ENCODE assay signal across 30 cellular contexts in the genomic region with DNA sequence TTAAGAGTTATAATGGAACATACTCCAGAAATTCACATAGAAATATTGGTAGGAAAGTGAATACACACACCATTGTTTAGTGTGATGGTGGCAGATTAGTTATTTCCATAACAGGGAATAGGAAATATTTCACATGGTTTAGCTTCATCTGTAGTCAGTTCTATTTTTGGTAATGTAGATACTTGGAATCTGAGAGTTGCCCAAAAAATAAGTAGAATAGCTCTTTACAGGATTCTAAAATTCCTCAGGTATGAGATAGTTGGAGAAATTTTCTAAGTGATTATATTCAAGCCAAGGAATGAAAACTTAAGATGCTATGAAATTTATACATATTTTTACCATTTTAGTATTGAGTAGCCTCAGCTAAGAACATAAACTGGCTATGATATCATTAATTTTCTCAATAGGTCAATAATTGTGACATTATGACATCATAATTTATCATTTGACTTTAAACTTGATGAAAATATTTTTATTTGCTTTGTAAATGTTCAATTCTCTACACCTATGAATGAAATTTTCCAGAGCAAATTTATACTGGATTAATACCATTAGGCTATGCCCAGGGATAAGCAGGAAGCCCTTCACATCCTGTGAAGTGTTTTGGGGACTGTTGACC. TPM values are rescaled to one million over a fixed set of nuclear protein-coding genes. Genes with fewer than 3 reads are reported as not detected.
A peak's percentile ranks its signal among the peaks of the same experiment; 100 is the strongest.
DNase-seq lines count a peak whose midpoint lies in the region; ATAC-seq and TF ChIP-seq lines count a peak whose summit lies in the region.
"Had no signal": no experiment of that assay in that cellular context is flagged by ENCODE, and none has a peak within 500 bp of the region (broad histone marks: within the 10 kb centered on the region; RNA-seq: fewer than 3 reads in every experiment).

No MANE protein-coding gene starts in this region.

- ATAC-seq in T-helper 17 cell: no peak
- ATAC-seq: foreskin keratinocyte; heart right ventricle; mucosa of descending colon; natural killer cell; stimulated activated naive B cell treated with anti-CD40 and anti-IgM and Interleukin-4, amounts not matched to agents 10 μg/mL and 1 μg/mL and 100 μg/mL, for 72 hours had no signal

- H3K36me3 Mint-ChIP-seq in neural progenitor cell (no peaks in the 10 kb centered on the region), T-helper 17 cell (ENCODE audit: low read depth) (peaks cover 5% of the 10 kb centered on the region)

- no peak overlapping the region for H3K4me2 ChIP-seq in neural progenitor cell

- H3K4me1 ChIP-seq in adipocyte (ENCODE audit: control insufficient read depth, insufficient read depth, low read length) (peaks cover 40% of the 10 kb centered on the region), esophagus muscularis mucosa (peaks cover 50 to 89% (median 72%) of the 10 kb centered on the region in 4 donors), neural progenitor cell (no peaks in the 10 kb centered on the region)
- H3K4me1 ChIP-seq: HAP-1, Peyer's patch had no signal

- no peak overlapping the region for H3K4me3 Mint-ChIP-seq in neural progenitor cell
- no peak overlapping the region for H3K4me3 Mint-ChIP-seq in T-helper 17 cell
- H3K4me3 Mint-ChIP-seq: activated CD4-positive, alpha-beta memory T cell treated with anti-CD3 and anti-CD28 coated beads, Interleukin-2, amount 10 ng/mL, durations not matched to agents 7 days and 5 days; activated naive CD4-positive, alpha-beta T cell treated with anti-CD3 and anti-CD28 coated beads for 36 hours; activated T-helper 1 cell treated with anti-CD3 and anti-CD28 coated beads, Interleukin-12 subunit alpha, Interleukin-12 subunit beta, Interleukin-2, Interleukin-4 antibody, amounts not matched to agents 30 ng/mL and 10 ng/mL and 1 ng/mL, durations not matched to agents 14 hours and 24 hours and 36 hours; CD4-positive, CD25-positive, alpha-beta regulatory T cell; dendritic cell treated with granulocyte-macrophage colony-stimulating factor and Interleukin-4, amounts not matched to agents 40 ng/mL and 50 ng/mL, for 4 days; natural killer cell; stimulated activated naive B cell treated with anti-CD40 and anti-IgM and Interleukin-4, amounts not matched to agents 10 μg/mL and 1 μg/mL and 100 μg/mL, for 72 hours had no signal

- no peaks in the 10 kb centered on the region for H3F3A ChIP-seq in neural progenitor cell (ENCODE audit: low read depth)

- TF ChIP-seq POLR2A in esophagus muscularis mucosa (IDR thresholded peaks at IDR 0.05; ENCODE audit: low read depth): no peak

- peak; percentile 60 for DNase-seq in EH (ENCODE audit: low read depth)
- DNase-seq in adipocyte (ENCODE audit: low read depth): peak; percentile 46
- DNase-seq in esophagus muscularis mucosa (ENCODE audit: extremely low spot score): no peak
- DNase-seq in retinal pigment epithelial cell (ENCODE audit: low read depth): peak; percentile 18
- DNase-seq in neural progenitor cell (ENCODE audit: low spot score): no peak
- no peak for DNase-seq in T-helper 17 cell
- no peak for DNase-seq in UCSD-AML1 (lab: John Stamatoyannopoulos, UW; ENCODE audit: unreplicated experiment)
- DNase-seq in NCI-H526 (lab: John Stamatoyannopoulos, UW): no peak
- DNase-seq: activated CD4-positive, alpha-beta memory T cell treated with anti-CD3 and anti-CD28 coated beads, Interleukin-2, amount 10 ng/mL, durations not matched to agents 7 days and 5 days; activated CD8-positive, alpha-beta memory T cell treated with anti-CD3 and anti-CD28 coated beads, Interleukin-2, amount 50 U/mL, for 4 hours; activated naive CD4-positive, alpha-beta T cell treated with anti-CD3 and anti-CD28 coated beads for 36 hours; AML-193; CD4-positive, CD25-positive, alpha-beta regulatory T cell; DMS79 treated with DMSO at 0.1 percent for 48 hours; erythroblast; foreskin keratinocyte; heart right ventricle; mucosa of descending colon; natural killer cell; NCI-H146; NCI-H774; occipital lobe; Peyer's patch; SHP77; stimulated activated naive B cell treated with anti-CD40 and anti-IgM and Interleukin-4, amounts not matched to agents 10 μg/mL and 1 μg/mL and 100 μg/mL, for 72 hours; substantia nigra had no signal

- TF ChIP-seq EP300 in esophagus muscularis mucosa (IDR thresholded peaks at IDR 0.05): no peak

- peaks cover 52% of the 10 kb centered on the region for H3K36me3 ChIP-seq in adipocyte (ENCODE audit: control insufficient read depth, insufficient read depth, low read length, severe bottlenecking)
- H3K36me3 ChIP-seq in esophagus muscularis mucosa: peaks cover 0 to 8% (median 0%) of the 10 kb centered on the region in 4 donors
- H3K36me3 ChIP-seq in neural progenitor cell: no peaks in the 10 kb centered on the region

- H3K27ac Mint-ChIP-seq in neural progenitor cell: no peak overlapping the region
- H3K27ac Mint-ChIP-seq in T-helper 17 cell: no peak overlapping the region
- H3K27ac Mint-ChIP-seq: activated CD4-positive, alpha-beta memory T cell treated with anti-CD3 and anti-CD28 coated beads, Interleukin-2, amount 10 ng/mL, durations not matched to agents 7 days and 5 days; activated naive CD4-positive, alpha-beta T cell treated with anti-CD3 and anti-CD28 coated beads for 36 hours; activated T-helper 1 cell treated with anti-CD3 and anti-CD28 coated beads, Interleukin-12 subunit alpha, Interleukin-12 subunit beta, Interleukin-2, Interleukin-4 antibody, amounts not matched to agents 30 ng/mL and 10 ng/mL and 1 ng/mL, durations not matched to agents 14 hours and 24 hours and 36 hours; CD4-positive, CD25-positive, alpha-beta regulatory T cell; dendritic cell treated with granulocyte-macrophage colony-stimulating factor and Interleukin-4, amounts not matched to agents 40 ng/mL and 50 ng/mL, for 4 days; natural killer cell; stimulated activated naive B cell treated with anti-CD40 and anti-IgM and Interleukin-4, amounts not matched to agents 10 μg/mL and 1 μg/mL and 100 μg/mL, for 72 hours had no signal

- no peaks in the 10 kb centered on the region for H3K9me3 ChIP-seq in adipocyte (ENCODE audit: control insufficient read depth, low read length)
- H3K9me3 ChIP-seq in esophagus muscularis mucosa: no peaks in the 10 kb centered on the region
- no peaks in the 10 kb centered on the region for H3K9me3 ChIP-seq in neural progenitor cell (ENCODE audit: low read depth)
- H3K9me3 ChIP-seq in T-helper 17 cell (ENCODE audit: control insufficient read depth, low read length, poor library complexity, severe bottlenecking): no peaks in the 10 kb centered on the region
- H3K9me3 ChIP-seq: HAP-1, heart right ventricle, mucosa of descending colon, Peyer's patch had no signal

- H3K4me1 Mint-ChIP-seq in neural progenitor cell (peaks cover 3% of the 10 kb centered on the region), T-helper 17 cell (no peaks in the 10 kb centered on the region)
- H3K4me1 Mint-ChIP-seq: stimulated activated naive B cell treated with anti-CD40 and anti-IgM and Interleukin-4, amounts not matched to agents 10 μg/mL and 1 μg/mL and 100 μg/mL, for 72 hours had no signal

- no peaks in the 10 kb centered on the region for H3K9me3 Mint-ChIP-seq in neural progenitor cell
- H3K9me3 Mint-ChIP-seq: activated CD4-positive, alpha-beta memory T cell treated with anti-CD3 and anti-CD28 coated beads, Interleukin-2, amount 10 ng/mL, durations not matched to agents 7 days and 5 days; activated naive CD4-positive, alpha-beta T cell treated with anti-CD3 and anti-CD28 coated beads for 36 hours; activated T-helper 1 cell treated with anti-CD3 and anti-CD28 coated beads, Interleukin-12 subunit alpha, Interleukin-12 subunit beta, Interleukin-2, Interleukin-4 antibody, amounts not matched to agents 30 ng/mL and 10 ng/mL and 1 ng/mL, durations not matched to agents 14 hours and 24 hours and 36 hours; CD4-positive, CD25-positive, alpha-beta regulatory T cell; dendritic cell treated with granulocyte-macrophage colony-stimulating factor and Interleukin-4, amounts not matched to agents 40 ng/mL and 50 ng/mL, for 4 days; natural killer cell; stimulated activated naive B cell treated with anti-CD40 and anti-IgM and Interleukin-4, amounts not matched to agents 10 μg/mL and 1 μg/mL and 100 μg/mL, for 72 hours had no signal

- H2AFZ ChIP-seq in neural progenitor cell (replicated peaks): no peak overlapping the region

- no peaks in the 10 kb centered on the region for H3K27me3 Mint-ChIP-seq in neural progenitor cell (ENCODE audit: insufficient read depth, low read depth)
- no peaks in the 10 kb centered on the region for H3K27me3 Mint-ChIP-seq in T-helper 17 cell
- H3K27me3 Mint-ChIP-seq: activated CD4-positive, alpha-beta memory T cell treated with anti-CD3 and anti-CD28 coated beads, Interleukin-2, amount 10 ng/mL, durations not matched to agents 7 days and 5 days; CD4-positive, CD25-positive, alpha-beta regulatory T cell; dendritic cell treated with granulocyte-macrophage colony-stimulating factor and Interleukin-4, amounts not matched to agents 40 ng/mL and 50 ng/mL, for 4 days; stimulated activated naive B cell treated with anti-CD40 and anti-IgM and Interleukin-4, amounts not matched to agents 10 μg/mL and 1 μg/mL and 100 μg/mL, for 72 hours had no signal

- H3K4me3 ChIP-seq in adipocyte (ENCODE audit: low read length): no peak overlapping the region
- H3K4me3 ChIP-seq in esophagus muscularis mucosa: no peak overlapping the region
- no peak overlapping the region for H3K4me3 ChIP-seq in retinal pigment epithelial cell (ENCODE audit: low read length)
- no peak overlapping the region for H3K4me3 ChIP-seq in neural progenitor cell
- H3K4me3 ChIP-seq: HAP-1, heart right ventricle, mucosa of descending colon, Peyer's patch, skin epidermis had no signal

- intact Hi-C loops in esophagus muscularis mucosa (cut with DNase I): no loop called here

- H3K79me2 ChIP-seq in neural progenitor cell (ENCODE audit: low read depth): no peaks in the 10 kb centered on the region

- H3K27me3 ChIP-seq in adipocyte (replicated peaks; ENCODE audit: control insufficient read depth, insufficient read depth, low read length) (no peaks in the 10 kb centered on the region), esophagus muscularis mucosa (no peaks in the 10 kb centered on the region), neural progenitor cell (no peaks in the 10 kb centered on the region)
- H3K27me3 ChIP-seq: foreskin keratinocyte, heart right ventricle, Peyer's patch had no signal

- H3K27ac ChIP-seq in esophagus muscularis mucosa (replicated peaks in 1 of 4): peak overlapping the region; percentile 45 to 70 (median 56)
- no peak overlapping the region for H3K27ac ChIP-seq in neural progenitor cell
- H3K27ac ChIP-seq: foreskin keratinocyte, Peyer's patch, skin epidermis had no signal

- TF ChIP-seq CTCF in esophagus muscularis mucosa (IDR thresholded peaks at IDR 0.05) (no peak), retinal pigment epithelial cell (conservative IDR thresholded peaks at IDR 0.05; ENCODE audit: low read depth, low read length) (no peak), neural progenitor cell (IDR thresholded peaks at IDR 0.05) (no peak)

- H3K9ac ChIP-seq in adipocyte (ENCODE audit: low read length): no peak overlapping the region
- H3K9ac ChIP-seq in neural progenitor cell: no peak overlapping the region

- no peaks in the 10 kb centered on the region for H4K20me1 ChIP-seq in neural progenitor cell (ENCODE audit: low read depth)

RNA-seq across cellular contexts. Expression of a gene that starts 35.8 kb away (rescaled TPM):
- 10 to 100 TPM; 23.7 to 35.7 (median 25.6) TPM for total RNA-seq in esophagus muscularis mucosa
- 1.3 and 1.9 TPM in 2 replicates for total RNA-seq in neural progenitor cell (ENCODE audit: low replicate concordance)
- 10 to 100 TPM; 17.2 to 29.3 TPM for total RNA-seq in T-helper 17 cell

Comparison
In these comparisons a context has a peak if more than half of its experiments do, and no peak if none do; other contexts are left out.
1. DNase-seq: peak in EH (single experiment), adipocyte (single experiment) and retinal pigment epithelial cell (single experiment); none in esophagus muscularis mucosa (single experiment), neural progenitor cell (single experiment), T-helper 17 cell (0 of 3), UCSD-AML1 (single experiment) and NCI-H526 (0 of 2).